In the genomic region with DNA sequence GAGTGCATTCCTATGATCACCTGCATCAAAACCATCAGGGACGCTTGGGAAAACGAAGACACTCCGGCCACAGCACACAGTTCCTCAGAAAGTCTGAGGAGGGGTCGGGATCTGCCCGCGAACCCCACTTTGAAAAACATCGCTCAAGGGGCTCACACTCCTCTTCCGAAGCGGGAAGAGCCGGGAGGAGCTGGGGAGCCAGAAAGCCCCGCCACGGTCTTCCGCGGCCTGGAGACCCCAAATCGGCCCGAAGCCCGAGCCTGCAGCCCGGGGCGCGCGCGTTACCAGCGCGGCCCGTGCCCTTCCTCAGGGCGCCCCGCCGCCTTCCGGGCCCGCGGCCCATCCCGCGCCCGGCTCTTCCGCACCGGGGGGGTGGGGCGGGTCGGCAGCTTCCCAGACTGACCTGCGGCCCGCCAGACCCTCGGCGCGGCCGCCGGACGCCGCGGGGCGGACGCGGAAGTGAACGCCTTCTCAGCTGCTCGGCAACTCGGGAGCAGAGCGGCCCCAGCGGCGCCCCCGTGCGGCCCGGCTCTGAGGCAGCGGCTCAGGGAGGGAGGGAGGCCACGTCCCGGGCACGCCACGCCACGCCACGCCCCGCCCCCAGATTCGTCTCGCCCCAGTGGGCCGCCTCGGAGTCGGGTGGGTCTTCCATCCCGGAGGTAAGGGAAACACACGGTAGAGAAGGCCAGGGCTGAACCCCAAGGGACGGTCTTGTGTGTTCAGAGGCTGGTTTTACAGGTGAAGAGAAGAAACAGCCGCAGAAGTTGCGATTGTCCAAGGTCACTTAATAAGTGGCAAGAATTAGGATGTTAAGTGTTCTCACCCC, we compare ENCODE assay signal across 8 cellular contexts. TPM values are rescaled to one million over a fixed set of nuclear protein-coding genes. Genes with fewer than 3 reads are reported as not detected.
DNase-seq lines count a peak whose midpoint lies in the region; ATAC-seq and TF ChIP-seq lines count a peak whose summit lies in the region.

A gene (minus strand): TSS at position 461 of the 826 bp plus-strand sequence. CDS start 3,052 bp downstream, outside the sequence.

- peak within 1 kb of the TSS; percentile 95 to 98 (median 96) for H3K27ac Mint-ChIP-seq in CD4-positive, CD25-positive, alpha-beta regulatory T cell
- peak within 1 kb of the TSS; percentile 86 for H3K27ac Mint-ChIP-seq in activated CD4-positive, alpha-beta memory T cell treated with anti-CD3 and anti-CD28 coated beads for 36 hours

- CTCF ChIA-PET in activated CD4-positive, alpha-beta memory T cell treated with anti-CD3 and anti-CD28 coated beads for 36 hours (lab: Charles Lee), result interaction anchor here (0.6 to 1.7 kb wide), 14 partner anchors 11 to 528 kb away, joined by 3 to 10 read pairs (median 4); a partner anchor contains a TSS

- H3K4me3 Mint-ChIP-seq in CD4-positive, CD25-positive, alpha-beta regulatory T cell, result peak within 1 kb of the TSS; percentile 93 to 98 (median 96)
- H3K4me3 Mint-ChIP-seq in activated CD4-positive, alpha-beta memory T cell treated with anti-CD3 and anti-CD28 coated beads for 36 hours, result peak within 1 kb of the TSS; percentile 97

- peak within 1 kb of the TSS; percentile 97 for H3K4me3 ChIP-seq in CD4-positive, CD25-positive, alpha-beta regulatory T cell (ENCODE audit: low read depth, low read length)
- H3K4me3 ChIP-seq in right lobe of liver, result peak within 1 kb of the TSS; percentile 58 to 86 (median 83)

- peaks cover 6% of the 10 kb centered on the region for H3K36me3 ChIP-seq in CD4-positive, CD25-positive, alpha-beta regulatory T cell (ENCODE audit: control insufficient read depth, insufficient read depth, low read length)
- H3K36me3 ChIP-seq in right lobe of liver, result no peaks in the 10 kb centered on the region

- TF ChIP-seq POLR2A in right lobe of liver (IDR thresholded peaks at IDR 0.05), result peak; percentile 87

- peak; percentile 74 to 88 (median 80) for TF ChIP-seq CTCF in right lobe of liver (IDR thresholded peaks at IDR 0.05)

- H3K27me3 ChIP-seq in CD4-positive, CD25-positive, alpha-beta regulatory T cell (ENCODE audit: control insufficient read depth, insufficient read depth, low read length), result peaks cover 5% of the 10 kb centered on the region
- no peaks in the 10 kb centered on the region for H3K27me3 ChIP-seq in right lobe of liver

- POLR2A ChIA-PET in activated CD4-positive, alpha-beta memory T cell treated with anti-CD3 and anti-CD28 coated beads for 36 hours (lab: Charles Lee), result interaction anchor here (2.5 kb wide), 1 partner anchor 16 kb away, joined by 11 read pairs; a partner anchor contains a TSS

- intact Hi-C loops in activated CD4-positive, alpha-beta memory T cell treated with anti-CD3 and anti-CD28 coated beads for 36 hours (cut with micrococcal nuclease), result loop anchor here (1.0 kb wide), 1 partner anchor 16 kb away; a partner anchor contains a TSS
- intact Hi-C loops in right lobe of liver (cut with DNase I), result no loop called here

- H3K36me3 Mint-ChIP-seq in CD4-positive, CD25-positive, alpha-beta regulatory T cell, result peaks cover 4% of the 10 kb centered on the region
- H3K36me3 Mint-ChIP-seq in activated CD4-positive, alpha-beta memory T cell treated with anti-CD3 and anti-CD28 coated beads for 36 hours, result peaks cover under 1% of the 10 kb centered on the region

- peak within 1 kb of the TSS; percentile 75 for H3K27ac ChIP-seq in CD4-positive, CD25-positive, alpha-beta regulatory T cell (ENCODE audit: insufficient read depth, low read length, poor library complexity, severe bottlenecking)
- peak within 1 kb of the TSS; percentile 59 to 80 (median 63) for H3K27ac ChIP-seq in right lobe of liver

- DNase-seq in CD4-positive, CD25-positive, alpha-beta regulatory T cell, result peak; percentile 88 to 91 (median 89)
- DNase-seq in NCI-H82 (lab: John Stamatoyannopoulos, UW), result peak; percentile 92
- DNase-seq in activated CD4-positive, alpha-beta memory T cell treated with anti-CD3 and anti-CD28 coated beads for 36 hours, result peak; percentile 93
- DNase-seq in dermis microvascular lymphatic vessel endothelial cell (ENCODE audit: low read depth in 2 of 2), result peak; percentile 36 to 88
- DNase-seq in right lobe of liver, result peak; percentile 94 to 95 (median 94)
- DNase-seq in stimulated activated CD4-positive, alpha-beta T cell treated with anti-CD3 and anti-CD28 coated beads, Interleukin-4, amount 100 ng/mL, for 4 hours, result peak; percentile 88 to 91

- H3K9me3 ChIP-seq in CD4-positive, CD25-positive, alpha-beta regulatory T cell (ENCODE audit: control insufficient read depth in 2 of 2, low read length in 2 of 2), result no peaks in the 10 kb centered on the region
- no peaks in the 10 kb centered on the region for H3K9me3 ChIP-seq in right lobe of liver

- peaks cover 21% of the 10 kb centered on the region for H3K4me1 ChIP-seq in CD4-positive, CD25-positive, alpha-beta regulatory T cell (ENCODE audit: control insufficient read depth, insufficient read depth, low read length, poor library complexity, severe bottlenecking)
- no peaks in the 10 kb centered on the region for H3K4me1 ChIP-seq in right lobe of liver

- 2% methylated on average over 6 of the region's 78 CpGs for WGBS in right lobe of liver (ENCODE audit: insufficient coverage, low coverage, low lambda C conversion rate, missing lambda C conversion rate)

- peaks cover under 1% of the 10 kb centered on the region for H3K27me3 Mint-ChIP-seq in CD4-positive, CD25-positive, alpha-beta regulatory T cell
- no peaks in the 10 kb centered on the region for H3K27me3 Mint-ChIP-seq in activated CD4-positive, alpha-beta memory T cell treated with anti-CD3 and anti-CD28 coated beads for 36 hours

- H3K9me3 Mint-ChIP-seq in CD4-positive, CD25-positive, alpha-beta regulatory T cell, result no peaks in the 10 kb centered on the region
- no peaks in the 10 kb centered on the region for H3K9me3 Mint-ChIP-seq in activated CD4-positive, alpha-beta memory T cell treated with anti-CD3 and anti-CD28 coated beads for 36 hours

- ATAC-seq in CD4-positive, CD25-positive, alpha-beta regulatory T cell (ENCODE audit: low read depth in 2 of 2), result peak; percentile 98 to 99
- ATAC-seq in GM19372 (IDR thresholded peaks at IDR 0.05; ENCODE audit: low read depth, unreplicated experiment) (peak; percentile 98), HG03521 (IDR thresholded peaks at IDR 0.05; ENCODE audit: unreplicated experiment) (peak; percentile 99), right lobe of liver (peak; percentile 99 to 100 (median 99))

- peaks cover 22 to 48% (median 30%) of the 10 kb centered on the region in 4 donors for H3K4me1 Mint-ChIP-seq in CD4-positive, CD25-positive, alpha-beta regulatory T cell
- peaks cover 30% of the 10 kb centered on the region for H3K4me1 Mint-ChIP-seq in activated CD4-positive, alpha-beta memory T cell treated with anti-CD3 and anti-CD28 coated beads for 36 hours (ENCODE audit: low read depth)

RNA-seq across cellular contexts. Expression of the gene that starts here (rescaled TPM):
- 18.2 TPM for total RNA-seq in CD4-positive, CD25-positive, alpha-beta regulatory T cell
- polyA plus RNA-seq in CD4-positive, CD25-positive, alpha-beta regulatory T cell, result 10 to 100 TPM; 15.4 to 18.9 (median 17.2) TPM
- total RNA-seq in activated CD4-positive, alpha-beta memory T cell treated with anti-CD3 and anti-CD28 coated beads for 36 hours, result 10 to 100 TPM; 13.8 to 14.9 TPM
- total RNA-seq in dermis microvascular lymphatic vessel endothelial cell, result 6.2 and 7.8 TPM in 2 replicates
- 10 to 100 TPM in 1 of 6 experiments, 1 to 10 TPM in 5; 6.2 to 16.7 (median 7.3) TPM for total RNA-seq in right lobe of liver

Comparison
In these comparisons a context has a peak if more than half of its experiments do, and no peak if none do; other contexts are left out.
1. Peak in every context shown above with its lines: DNase-seq, ATAC-seq, H3K4me3 ChIP-seq and H3K27ac ChIP-seq.